ENCODE assay signal across 25 cellular contexts in the genomic region with DNA sequence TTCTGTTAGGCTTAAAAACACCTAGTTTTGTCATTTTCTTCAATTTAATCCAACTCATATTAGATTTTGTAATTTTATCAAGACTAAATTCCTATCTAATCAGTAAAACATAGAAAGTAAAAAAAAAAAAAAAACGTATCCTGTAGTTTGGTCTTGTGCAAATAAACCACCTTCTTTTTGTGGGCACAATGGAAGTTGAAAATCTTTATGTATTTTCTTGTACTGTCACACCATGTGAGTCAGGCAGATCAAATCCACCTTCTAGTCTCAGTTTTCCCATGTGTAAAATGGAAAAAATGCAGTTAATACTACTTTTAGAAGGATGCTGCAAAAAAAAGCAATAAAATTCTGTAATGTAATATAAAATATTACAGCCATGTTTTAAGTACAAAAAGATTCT.
DNase-seq lines count a peak whose midpoint lies in the region; ATAC-seq, FAIRE-seq and TF ChIP-seq lines count a peak whose summit lies in the region.
"Had no signal": no experiment of that assay in that cellular context is flagged by ENCODE, and none has a peak within 500 bp of the region (broad histone marks: within the 10 kb centered on the region; RNA-seq: fewer than 3 reads in every experiment).

No MANE protein-coding gene starts in this region.

- H4K20me1 ChIP-seq in PC-3 (ENCODE audit: low read length) = no peaks in the 10 kb centered on the region
- no peaks in the 10 kb centered on the region for H4K20me1 ChIP-seq in osteoblast (ENCODE audit: insufficient read depth, low read length)
- H4K20me1 ChIP-seq: BLaER1 had no signal

- TF ChIP-seq CTCF in PC-3 (conservative IDR thresholded peaks at IDR 0.05; ENCODE audit: low read depth, low read length) = no peak
- no peak for TF ChIP-seq CTCF in bronchial epithelial cell (IDR thresholded peaks at IDR 0.05; ENCODE audit: insufficient read depth, low read length, severe bottlenecking)
- no peak for TF ChIP-seq CTCF in osteoblast (IDR thresholded peaks at IDR 0.05; ENCODE audit: extremely low read depth, low read depth, low read length)

- no peak overlapping the region for H3K4me2 ChIP-seq in PC-3 (ENCODE audit: low read length)
- H3K4me2 ChIP-seq in mesenchymal stem cell (ENCODE audit: low read length, poor library complexity, severe bottlenecking) = no peak overlapping the region
- H3K4me2 ChIP-seq in osteoblast (ENCODE audit: insufficient read depth, low read length) = no peak overlapping the region
- H3K4me2 ChIP-seq: BLaER1 had no signal

- CTCF ChIA-PET in PC-3 (lab: Charles Lee) = no interaction called here
- CTCF ChIA-PET in CD4-positive, alpha-beta memory T cell (lab: Charles Lee; ENCODE audit: partially characterized antibody) = no interaction called here

- peaks cover 0 to 3% (median 0%) of the 10 kb centered on the region in 8 donors for H3K9me3 Mint-ChIP-seq in CD4-positive, alpha-beta memory T cell
- H3K9me3 Mint-ChIP-seq: CD8-positive, alpha-beta T cell had no signal

- WGBS in mesenchymal stem cell = no CpG with 5 or more reads among the region's 1 CpG

- no peak overlapping the region for H4K8ac ChIP-seq in mesenchymal stem cell (ENCODE audit: low read length)

- no peak overlapping the region for H2BK120ac ChIP-seq in mesenchymal stem cell (ENCODE audit: low read depth, low read length)

- no peak overlapping the region for H2BK12ac ChIP-seq in mesenchymal stem cell (ENCODE audit: low read length in 2 of 2)

- H3K36me3 ChIP-seq in PC-3 (ENCODE audit: low read depth, low read length) (no peaks in the 10 kb centered on the region), bronchial epithelial cell (ENCODE audit: control insufficient read depth, insufficient read depth, low read length) (no peaks in the 10 kb centered on the region), mesenchymal stem cell (ENCODE audit: control insufficient read depth in 1 of 2, insufficient read depth in 2 of 2, low read depth in 1 of 2, low read length in 2 of 2) (no peaks in the 10 kb centered on the region), osteoblast (ENCODE audit: insufficient read depth, low read length) (no peaks in the 10 kb centered on the region)
- no peaks in the 10 kb centered on the region for H3K36me3 ChIP-seq in CD4-positive, alpha-beta memory T cell (ENCODE audit: insufficient read depth, low read length)
- H3K36me3 ChIP-seq: BE2C, BLaER1 had no signal

- H3K23ac ChIP-seq in mesenchymal stem cell (ENCODE audit: low read length in 2 of 2) = no peak overlapping the region

- H3K79me2 ChIP-seq in PC-3 (ENCODE audit: low read length) = no peaks in the 10 kb centered on the region
- H3K79me2 ChIP-seq in osteoblast (ENCODE audit: insufficient read depth, low read length) = no peaks in the 10 kb centered on the region

- no peak overlapping the region for H3K4me3 ChIP-seq in PC-3 (ENCODE audit: low read length)
- no peak overlapping the region for H3K4me3 ChIP-seq in bronchial epithelial cell (ENCODE audit: low read depth, low read length)
- H3K4me3 ChIP-seq in mesenchymal stem cell (ENCODE audit: insufficient read depth in 1 of 2, low read depth in 1 of 2, low read length in 2 of 2) = no peak overlapping the region
- H3K4me3 ChIP-seq in osteoblast (ENCODE audit: insufficient read depth, low read length) = no peak overlapping the region
- no peak overlapping the region for H3K4me3 ChIP-seq in CD4-positive, alpha-beta memory T cell (ENCODE audit: low read length in 2 of 2)
- H3K4me3 ChIP-seq: BLaER1, GM12878 had no signal

- H3K27me3 Mint-ChIP-seq in CD4-positive, alpha-beta memory T cell = peaks cover 0 to 4% of the 10 kb centered on the region in 2 donors
- H3K27me3 Mint-ChIP-seq: CD4-positive, CD25-positive, alpha-beta regulatory T cell had no signal

- H3K9ac ChIP-seq in PC-3 (ENCODE audit: low read length) = no peak overlapping the region
- peak overlapping the region; percentile 13 for H3K9ac ChIP-seq in mesenchymal stem cell (ENCODE audit: low read length)
- H3K9ac ChIP-seq: BLaER1 had no signal

- H3K27ac Mint-ChIP-seq in CD4-positive, alpha-beta memory T cell = no peak overlapping the region
- H3K27ac Mint-ChIP-seq: CD14-positive monocyte; CD4-positive, CD25-positive, alpha-beta regulatory T cell; CD8-positive, alpha-beta T cell had no signal

- no peaks in the 10 kb centered on the region for H3F3A ChIP-seq in PC-3 (ENCODE audit: low read length, unreplicated experiment)

- H3K9me3 ChIP-seq in PC-3 (ENCODE audit: low read length) (no peaks in the 10 kb centered on the region), mesenchymal stem cell (ENCODE audit: control insufficient read depth, low read length) (no peaks in the 10 kb centered on the region), osteoblast (ENCODE audit: low read depth, low read length) (no peaks in the 10 kb centered on the region)
- no peaks in the 10 kb centered on the region for H3K9me3 ChIP-seq in CD4-positive, alpha-beta memory T cell (ENCODE audit: control insufficient read depth in 1 of 2, low read length in 2 of 2)
- H3K9me3 ChIP-seq: BE2C, BLaER1, Caco-2 had no signal

- no peak overlapping the region for H2BK5ac ChIP-seq in mesenchymal stem cell (ENCODE audit: low read depth, low read length, poor library complexity, severe bottlenecking)

- H2AK5ac ChIP-seq in mesenchymal stem cell (ENCODE audit: low read length, severe bottlenecking) = no peak overlapping the region

- H3K27ac ChIP-seq in PC-3 (ENCODE audit: low read length) (no peak overlapping the region; the same call in 1 of the 2 replicates), mesenchymal stem cell (ENCODE audit: low read length, poor library complexity, severe bottlenecking) (no peak overlapping the region), osteoblast (ENCODE audit: low read depth, low read length) (no peak overlapping the region)
- H3K27ac ChIP-seq in CD4-positive, alpha-beta memory T cell (ENCODE audit: low read depth, low read length) = no peak overlapping the region
- H3K27ac ChIP-seq: BLaER1 had no signal

- no peak for FAIRE-seq in bronchial epithelial cell (lab: Jason Lieb, UNC)
- FAIRE-seq: A204.1, D721Med, GM12878, GM12892, GM18507, GM19239 had no signal

- H3K36me3 Mint-ChIP-seq in CD4-positive, alpha-beta memory T cell = no peaks in the 10 kb centered on the region
- H3K36me3 Mint-ChIP-seq: CD14-positive monocyte; CD4-positive, CD25-positive, alpha-beta regulatory T cell; CD8-positive, alpha-beta T cell had no signal

- no peaks in the 10 kb centered on the region for H3K9me2 ChIP-seq in PC-3 (replicated peaks; ENCODE audit: low read length)

- H4K91ac ChIP-seq in mesenchymal stem cell (ENCODE audit: low read length) = no peak overlapping the region

- no peaks in the 10 kb centered on the region for H3K4me1 Mint-ChIP-seq in CD4-positive, alpha-beta memory T cell
- H3K4me1 Mint-ChIP-seq: CD14-positive monocyte; CD4-positive, CD25-positive, alpha-beta regulatory T cell had no signal

- no peak overlapping the region for H3K4ac ChIP-seq in mesenchymal stem cell (ENCODE audit: low read depth in 1 of 2, low read length in 2 of 2)

- H3K79me1 ChIP-seq in mesenchymal stem cell (replicated peaks; ENCODE audit: low read length, poor library complexity, severe bottlenecking) = no peaks in the 10 kb centered on the region

- H2AFZ ChIP-seq in PC-3 (ENCODE audit: low read length) (no peak overlapping the region), mesenchymal stem cell (ENCODE audit: low read depth, low read length) (no peak overlapping the region), osteoblast (ENCODE audit: low read length) (no peak overlapping the region)

- ATAC-seq in PC-3 = peak; percentile 80
- no peak for ATAC-seq in GM18517 (IDR thresholded peaks at IDR 0.05; ENCODE audit: unreplicated experiment)
- ATAC-seq: CD8-positive, alpha-beta T cell; GM12878 had no signal

- DNase-seq in PC-3 = peak; percentile 43
- DNase-seq in bronchial epithelial cell (ENCODE audit: low read depth) = peak; percentile 30
- DNase-seq in mesenchymal stem cell = no peak
- DNase-seq in osteoblast (ENCODE audit: insufficient read length, low spot score, missing footprints) = no peak
- DNase-seq in CD4-positive, alpha-beta memory T cell = no peak
- DNase-seq: 8988T; ACHN; BE2C; C1 segment of cervical spinal cord; Caco-2; Calu3; CD4-positive, CD25-positive, alpha-beta regulatory T cell; CD8-positive, alpha-beta T cell; DMS79 treated with DMSO at 0.1 percent for 48 hours; EL; GDM1 had no signal

- no peak overlapping the region for H2BK15ac ChIP-seq in mesenchymal stem cell (ENCODE audit: low read depth, poor library complexity, severe bottlenecking)

- no peak overlapping the region for H3K18ac ChIP-seq in mesenchymal stem cell (ENCODE audit: low read depth in 1 of 2, low read length in 2 of 2)

- peaks cover 12% of the 10 kb centered on the region; the same call in 1 of the 2 replicates for H3K4me1 ChIP-seq in PC-3 (ENCODE audit: insufficient read depth, low read length)
- H3K4me1 ChIP-seq in mesenchymal stem cell (ENCODE audit: control insufficient read depth, insufficient read depth, low read depth, low read length) = peaks cover 2% of the 10 kb centered on the region
- peaks cover 24% of the 10 kb centered on the region for H3K4me1 ChIP-seq in osteoblast (ENCODE audit: insufficient read depth, low read length)
- no peaks in the 10 kb centered on the region for H3K4me1 ChIP-seq in CD4-positive, alpha-beta memory T cell (ENCODE audit: insufficient read depth, low read length)
- H3K4me1 ChIP-seq: BE2C, BLaER1, Caco-2 had no signal

- intact Hi-C loops in PC-3 (cut with micrococcal nuclease) = no loop called here
- intact Hi-C loops in CD4-positive, alpha-beta memory T cell (cut with micrococcal nuclease) = no loop called here

- no peak overlapping the region for H3K14ac ChIP-seq in mesenchymal stem cell (ENCODE audit: low read length in 2 of 2)

- POLR2A ChIA-PET in PC-3 (lab: Charles Lee; ENCODE audit: unreplicated experiment) = interaction anchor here (0.7 kb wide), 1 partner anchor 54 kb away, joined by 3 read pairs; no protein-coding TSS in a partner anchor
- POLR2A ChIA-PET in CD4-positive, alpha-beta memory T cell (lab: Charles Lee; ENCODE audit: partially characterized antibody) = no interaction called here

- H3K27me3 ChIP-seq in PC-3 (ENCODE audit: low read length) (no peaks in the 10 kb centered on the region), bronchial epithelial cell (ENCODE audit: control insufficient read depth, insufficient read depth, low read length) (no peaks in the 10 kb centered on the region), mesenchymal stem cell (ENCODE audit: control insufficient read depth in 1 of 2, insufficient read depth in 1 of 2, low read length in 2 of 2) (no peaks in the 10 kb centered on the region), osteoblast (ENCODE audit: insufficient read depth, low read length) (no peaks in the 10 kb centered on the region)
- no peaks in the 10 kb centered on the region for H3K27me3 ChIP-seq in CD4-positive, alpha-beta memory T cell (ENCODE audit: insufficient read depth, low read length)
- H3K27me3 ChIP-seq: BE2C, BLaER1 had no signal

- BruUV-seq in PC-3 (replicated peaks; lab: Mats Ljungman, UMichigan) = no TSS peak

- no peak overlapping the region for H3K4me3 Mint-ChIP-seq in CD4-positive, alpha-beta memory T cell
- H3K4me3 Mint-ChIP-seq: CD14-positive monocyte; CD4-positive, CD25-positive, alpha-beta regulatory T cell; CD8-positive, alpha-beta T cell had no signal

Comparison
In these comparisons a context has a peak if more than half of its experiments do, and no peak if none do; other contexts are left out.
1. DNase-seq: peak in PC-3 (single experiment) and bronchial epithelial cell (single experiment); none in mesenchymal stem cell (single experiment), osteoblast (single experiment) and CD4-positive, alpha-beta memory T cell (0 of 5).